22 cellular contexts compared by ENCODE assay signal in genomic region chr5:166354277-166354676, GRCh38.
"Had no signal": no experiment of that assay in that cellular context is flagged by ENCODE, and none has a peak within 500 bp of the region (broad histone marks: within the 10 kb centered on the region; RNA-seq: fewer than 3 reads in every experiment).

No MANE protein-coding gene starts in this region.

- H3K4me3 Mint-ChIP-seq: activated B cell treated with CpG ODN at 0.5 μM for 24 hours; activated CD4-positive, alpha-beta memory T cell treated with anti-CD3 and anti-CD28 coated beads for 36 hours; activated CD4-positive, alpha-beta T cell treated with anti-CD3 and anti-CD28 coated beads, Interleukin-2, amount 10 ng/mL, durations not matched to agents 7 days and 5 days; activated naive CD8-positive, alpha-beta T cell treated with anti-CD3 and anti-CD28 coated beads, Interleukin-2, amount 10 ng/mL, durations not matched to agents 7 days and 5 days; brain had no signal

- H3K9me3 ChIP-seq: adrenal gland had no signal

- ATAC-seq: K562 had no signal

- H3K27ac ChIP-seq: adrenal gland, cardiac muscle cell had no signal

- FAIRE-seq: K562, TTC549 had no signal

- H3K4me1 ChIP-seq: adrenal gland had no signal

- H3K4me1 Mint-ChIP-seq: activated B cell treated with CpG ODN at 0.5 μM for 24 hours; activated CD4-positive, alpha-beta T cell treated with anti-CD3 and anti-CD28 coated beads, Interleukin-2, amount 10 ng/mL, durations not matched to agents 7 days and 5 days; activated naive CD8-positive, alpha-beta T cell treated with anti-CD3 and anti-CD28 coated beads, Interleukin-2, amount 10 ng/mL, durations not matched to agents 7 days and 5 days had no signal

- H3K36me3 ChIP-seq: adrenal gland, cardiac muscle cell had no signal

- DNase-seq: activated B cell treated with CpG ODN at 0.5 μM for 24 hours; activated CD4-positive, alpha-beta memory T cell treated with anti-CD3 and anti-CD28 coated beads for 36 hours; activated CD4-positive, alpha-beta T cell treated with anti-CD3 and anti-CD28 coated beads, Interleukin-2, amount 10 ng/mL, durations not matched to agents 7 days and 5 days; activated naive CD4-positive, alpha-beta T cell treated with anti-CD3 and anti-CD28 coated beads, Interleukin-2, amount 50 U/mL, for 16 hours; activated naive CD8-positive, alpha-beta T cell treated with anti-CD3 and anti-CD28 coated beads, Interleukin-2, amount 10 ng/mL, durations not matched to agents 7 days and 5 days; adrenal gland; anterior cingulate cortex; Karpas-422; MM.1S; NCI-H1105 treated with DMSO at 0.1 percent for 48 hours; NCI-H1436 treated with DMSO at 0.1 percent for 48 hours; NCI-H187; NCI-H2081; NCI-H510A treated with DMSO at 0.1 percent for 48 hours; NCI-H69; SIG-M5; T-helper 2 cell; T1000 had no signal

- H3K27me3 ChIP-seq: adrenal gland, cardiac muscle cell had no signal

- H3K36me3 Mint-ChIP-seq: activated CD4-positive, alpha-beta memory T cell treated with anti-CD3 and anti-CD28 coated beads for 36 hours; activated naive CD8-positive, alpha-beta T cell treated with anti-CD3 and anti-CD28 coated beads, Interleukin-2, amount 10 ng/mL, durations not matched to agents 7 days and 5 days; brain had no signal

- H3K27me3 Mint-ChIP-seq: activated B cell treated with CpG ODN at 0.5 μM for 24 hours; activated CD4-positive, alpha-beta memory T cell treated with anti-CD3 and anti-CD28 coated beads for 36 hours; activated CD4-positive, alpha-beta T cell treated with anti-CD3 and anti-CD28 coated beads, Interleukin-2, amount 10 ng/mL, durations not matched to agents 7 days and 5 days; activated naive CD8-positive, alpha-beta T cell treated with anti-CD3 and anti-CD28 coated beads, Interleukin-2, amount 10 ng/mL, durations not matched to agents 7 days and 5 days had no signal

- H3K27ac Mint-ChIP-seq: activated B cell treated with CpG ODN at 0.5 μM for 24 hours; activated CD4-positive, alpha-beta memory T cell treated with anti-CD3 and anti-CD28 coated beads for 36 hours; activated CD4-positive, alpha-beta T cell treated with anti-CD3 and anti-CD28 coated beads, Interleukin-2, amount 10 ng/mL, durations not matched to agents 7 days and 5 days; activated naive CD8-positive, alpha-beta T cell treated with anti-CD3 and anti-CD28 coated beads, Interleukin-2, amount 10 ng/mL, durations not matched to agents 7 days and 5 days; brain had no signal

- H3K4me3 ChIP-seq: adrenal gland, cardiac muscle cell, K562 had no signal
